Comparison of ENCODE assay signal across 21 cellular contexts in genomic region chr16:66346221-66346620, GRCh38. TPM values are rescaled to one million over a fixed set of nuclear protein-coding genes. Genes with fewer than 3 reads are reported as not detected.
DNase-seq lines count a peak whose midpoint lies in the region; ATAC-seq, FAIRE-seq and TF ChIP-seq lines count a peak whose summit lies in the region.
"Had no signal": no experiment of that assay in that cellular context is flagged by ENCODE, and none has a peak within 500 bp of the region (broad histone marks: within the 10 kb centered on the region; RNA-seq: fewer than 3 reads in every experiment).

No MANE protein-coding gene starts in this region.

- peaks cover 20% of the 10 kb centered on the region for H3K27me3 Mint-ChIP-seq in activated naive CD8-positive, alpha-beta T cell treated with anti-CD3 and anti-CD28 coated beads, Interleukin-2, amount 50 U/mL, for 24 hours

- H3K4me2 ChIP-seq in HepG2 (ENCODE audit: low read depth, low read length) (no peak overlapping the region), HCT116 (ENCODE audit: low read length) (no peak overlapping the region), K562 (ENCODE audit: insufficient read depth, low read length) (no peak overlapping the region), trophoblast cell (ENCODE audit: low read length) (no peak overlapping the region)
- H3K4me2 ChIP-seq: BLaER1 had no signal

- RAD21 ChIA-PET in HCT116 (lab: Charles Lee; ENCODE audit: low non-redundant PET in 1 of 2, low total read pairs in 2 of 2, uncharacterized antibody in 2 of 2, unreplicated experiment in 2 of 2), result interaction anchor here in 1 of 2 experiments (0.7 kb wide), 1 partner anchor 9 kb away, joined by 3 read pairs; no protein-coding TSS in a partner anchor

- H3K23ac ChIP-seq in trophoblast cell (ENCODE audit: low read length), result no peak overlapping the region

- H3K27ac ChIP-seq in HepG2 (ENCODE audit: extremely low read length, insufficient read depth, low read length) (no peak overlapping the region), right lobe of liver (no peak overlapping the region), HCT116 (ENCODE audit: low read depth, low read length) (no peak overlapping the region), K562 (ENCODE audit: extremely low read depth, low read depth, low read length) (no peak overlapping the region), trophoblast cell (ENCODE audit: low read depth, low read length) (no peak overlapping the region)
- H3K27ac ChIP-seq: BLaER1 had no signal

- H2BK5ac ChIP-seq in trophoblast cell (ENCODE audit: low read depth, low read length, poor library complexity), result no peak overlapping the region

- H3K4me1 Mint-ChIP-seq in activated naive CD8-positive, alpha-beta T cell treated with anti-CD3 and anti-CD28 coated beads, Interleukin-2, amount 50 U/mL, for 24 hours, result no peaks in the 10 kb centered on the region
- H3K4me1 Mint-ChIP-seq: IgD-negative memory B cell had no signal

- peaks cover 0 to 23% of the 10 kb centered on the region in 2 experiments; a peak in 1 of 5 replicates for H3K27me3 ChIP-seq in HepG2 (ENCODE audit: control insufficient read depth in 1 of 2, insufficient read depth in 2 of 2, low read length in 2 of 2)
- no peaks in the 10 kb centered on the region for H3K27me3 ChIP-seq in right lobe of liver
- H3K27me3 ChIP-seq in HCT116 (ENCODE audit: insufficient read depth, low read length), result peaks cover 8% of the 10 kb centered on the region; the same call in 1 of the 2 replicates
- H3K27me3 ChIP-seq in K562 (ENCODE audit: control insufficient read depth in 2 of 2, insufficient read depth in 2 of 2, low read length in 2 of 2), result peaks cover 0 to 28% of the 10 kb centered on the region in 2 experiments; a peak in 2 of 5 replicates
- H3K27me3 ChIP-seq in trophoblast cell (ENCODE audit: insufficient read depth, low read length), result no peaks in the 10 kb centered on the region
- H3K27me3 ChIP-seq: BLaER1 had no signal

- H3K9me3 Mint-ChIP-seq in activated naive CD8-positive, alpha-beta T cell treated with anti-CD3 and anti-CD28 coated beads, Interleukin-2, amount 50 U/mL, for 24 hours, result no peaks in the 10 kb centered on the region
- H3K9me3 Mint-ChIP-seq: CD4-positive, alpha-beta T cell had no signal

- no peaks in the 10 kb centered on the region for H3K36me3 ChIP-seq in HepG2 (replicated peaks in 1 of 2; ENCODE audit: control insufficient read depth in 1 of 2, insufficient read depth in 2 of 2, low read length in 2 of 2)
- no peaks in the 10 kb centered on the region for H3K36me3 ChIP-seq in right lobe of liver
- no peaks in the 10 kb centered on the region for H3K36me3 ChIP-seq in HCT116 (ENCODE audit: control insufficient read depth in 1 of 2, insufficient read depth in 2 of 2, low read length in 2 of 2)
- no peaks in the 10 kb centered on the region for H3K36me3 ChIP-seq in K562 (ENCODE audit: control insufficient read depth, insufficient read depth, low read length)
- H3K36me3 ChIP-seq in trophoblast cell (ENCODE audit: control insufficient read depth in 1 of 2, insufficient read depth in 2 of 2, low read length in 2 of 2), result no peaks in the 10 kb centered on the region
- H3K36me3 ChIP-seq: BLaER1 had no signal

- ATAC-seq in HepG2 (peak; percentile 62), right lobe of liver (no peak), HCT116 (peak; percentile 54; the same call in 1 of the 2 replicates), K562 (peak; percentile 48; the same call in 2 of the 3 replicates), GM21367 (IDR thresholded peaks at IDR 0.05; ENCODE audit: unreplicated experiment) (no peak)
- no peak for ATAC-seq in activated naive CD8-positive, alpha-beta T cell treated with anti-CD3 and anti-CD28 coated beads, Interleukin-2, amount 50 U/mL, for 24 hours
- ATAC-seq: Right ventricle myocardium inferior had no signal

- no peak for TF ChIP-seq CTCF in HepG2 (CRISPR knock-in tag; IDR thresholded peaks at IDR 0.05)
- no peak for TF ChIP-seq CTCF in right lobe of liver (IDR thresholded peaks at IDR 0.05)
- TF ChIP-seq CTCF in HCT116 (IDR thresholded peaks at IDR 0.05 in 2 of 3, conservative IDR thresholded peaks at IDR 0.05 in 1 of 3; ENCODE audit: borderline replicate concordance in 1 of 3, insufficient read depth in 1 of 3, low read depth in 2 of 3, low read length in 2 of 3), result peak in 1 of 3 experiments; percentile 18; a peak in 2 of 6 replicates
- no peak for TF ChIP-seq CTCF in K562 (IDR thresholded peaks at IDR 0.05 in 2 of 3, conservative IDR thresholded peaks at IDR 0.05 in 1 of 3; ENCODE audit: insufficient read depth in 2 of 3, low read depth in 1 of 3, low read length in 3 of 3)

- H3K79me1 ChIP-seq in trophoblast cell (ENCODE audit: low read length), result no peaks in the 10 kb centered on the region

- POLR2A ChIA-PET in HepG2 (lab: Yijun Ruan, JAX) (no interaction called here), HCT116 (lab: Charles Lee) (no interaction called here), K562 (lab: Yijun Ruan, JAX) (interaction anchor here (0.7 kb wide), 1 partner anchor 8 kb away, joined by 3 read pairs; no protein-coding TSS in a partner anchor)

- TF ChIP-seq POLR2A in HepG2 (IDR thresholded peaks at IDR 0.05; ENCODE audit: insufficient read depth in 1 of 2, low read depth in 2 of 2, low read length in 2 of 2) (no peak), right lobe of liver (IDR thresholded peaks at IDR 0.05) (no peak), HCT116 (IDR thresholded peaks at IDR 0.05; ENCODE audit: borderline replicate concordance, extremely low read depth, insufficient read depth, insufficient read length) (no peak), K562 (conservative IDR thresholded peaks at IDR 0.05) (no peak)

- in situ Hi-C loops in HepG2 (cut with HindIII; ENCODE audit: extremely low pct_ligation_motif_present, low pct_unique_long_range_greater_than_20kb), result no loop called here
- in situ Hi-C loops in K562 (cut with MboI), result no loop called here

- H3K79me2 ChIP-seq in HepG2 (ENCODE audit: insufficient read depth, low read length), result no peaks in the 10 kb centered on the region
- no peaks in the 10 kb centered on the region for H3K79me2 ChIP-seq in HCT116 (ENCODE audit: insufficient read depth, low read length)
- H3K79me2 ChIP-seq in K562 (ENCODE audit: control insufficient read depth, insufficient read depth, low read length), result no peaks in the 10 kb centered on the region
- H3K79me2 ChIP-seq in trophoblast cell (ENCODE audit: control insufficient read depth, insufficient read depth, low read length, poor library complexity), result no peaks in the 10 kb centered on the region

- H2AFZ ChIP-seq in HepG2 (ENCODE audit: low read length) (no peak overlapping the region), HCT116 (ENCODE audit: low read depth, low read length, poor library complexity, severe bottlenecking) (no peak overlapping the region), K562 (ENCODE audit: low read depth, low read length) (no peak overlapping the region), trophoblast cell (ENCODE audit: insufficient read depth, low read length, poor library complexity) (no peak overlapping the region)

- 0% methylated on average over 2 of the region's 2 CpGs for WGBS in HepG2 (ENCODE audit: low lambda C conversion rate)
- whole genome bisulfite sequencing in right lobe of liver (ENCODE audit: insufficient coverage, low coverage, low lambda C conversion rate, missing lambda C conversion rate), result no CpG with 5 or more reads among the region's 2 CpGs
- 0% methylated on average over 2 of the region's 2 CpGs for WGBS in K562 (ENCODE audit: insufficient coverage, low coverage, missing lambda C conversion rate)
- no CpG with 5 or more reads among the region's 2 CpGs for WGBS in trophoblast cell (ENCODE audit: extremely low coverage, insufficient coverage, insufficient read length)

- H3K9me1 ChIP-seq in K562 (ENCODE audit: control insufficient read depth, insufficient read depth, low read length), result no peaks in the 10 kb centered on the region

- no peaks in the 10 kb centered on the region for H3K9me3 ChIP-seq in HepG2 (ENCODE audit: low read length)
- no peaks in the 10 kb centered on the region for H3K9me3 ChIP-seq in right lobe of liver
- H3K9me3 ChIP-seq in HCT116 (ENCODE audit: control insufficient read depth in 1 of 2, insufficient read depth in 1 of 2, low read depth in 1 of 2, low read length in 2 of 2), result no peaks in the 10 kb centered on the region
- no peaks in the 10 kb centered on the region for H3K9me3 ChIP-seq in K562 (replicated peaks; ENCODE audit: control insufficient read depth, insufficient read depth, low read depth, low read length)
- no peaks in the 10 kb centered on the region for H3K9me3 ChIP-seq in trophoblast cell (ENCODE audit: insufficient read depth, low read depth, low read length)
- H3K9me3 ChIP-seq: BLaER1, Caco-2 had no signal

- no peak overlapping the region for H3K18ac ChIP-seq in trophoblast cell (ENCODE audit: low read length)

- no peak overlapping the region for H3K9ac ChIP-seq in HepG2 (ENCODE audit: insufficient read depth, low read depth, low read length)
- H3K9ac ChIP-seq in HCT116 (ENCODE audit: low read length), result no peak overlapping the region
- no peak overlapping the region for H3K9ac ChIP-seq in K562 (ENCODE audit: insufficient read depth in 1 of 2, low read depth in 2 of 2, low read length in 2 of 2)
- H3K9ac ChIP-seq in trophoblast cell (ENCODE audit: low read length), result no peak overlapping the region
- H3K9ac ChIP-seq: BLaER1 had no signal

- BruUV-seq in HepG2 (replicated peaks; lab: Mats Ljungman, UMichigan) (no TSS peak), HCT116 (replicated peaks; lab: Mats Ljungman, UMichigan) (no TSS peak), K562 (replicated peaks; lab: Mats Ljungman, UMichigan) (no TSS peak)

- no peaks in the 10 kb centered on the region for H3K36me3 Mint-ChIP-seq in activated naive CD8-positive, alpha-beta T cell treated with anti-CD3 and anti-CD28 coated beads, Interleukin-2, amount 50 U/mL, for 24 hours (ENCODE audit: low read depth)
- H3K36me3 Mint-ChIP-seq: IgD-negative memory B cell had no signal

- TF ChIP-seq EP300 in HepG2 (IDR thresholded peaks at IDR 0.05; ENCODE audit: low read depth in 2 of 2, low read length in 2 of 2) (no peak), HepG2 (CRISPR knock-in tag; IDR thresholded peaks at IDR 0.05; ENCODE audit: borderline replicate concordance) (no peak), K562 (IDR thresholded peaks at IDR 0.05; ENCODE audit: low read length) (no peak)

- H4K12ac ChIP-seq in trophoblast cell (ENCODE audit: low read depth, low read length), result no peak overlapping the region

- DNase-seq in HepG2 (ENCODE audit: low spot score) (no peak), right lobe of liver (no peak), HCT116 (ENCODE audit: low read depth, low spot score) (no peak), K562 (ENCODE audit: extremely low read depth in 1 of 4, low spot score in 3 of 4) (no peak), trophoblast cell (peak; percentile 18 to 46), cardiac septum (ENCODE audit: low spot score) (no peak)
- no peak for DNase-seq in activated naive CD8-positive, alpha-beta T cell treated with anti-CD3 and anti-CD28 coated beads, Interleukin-2, amount 50 U/mL, for 24 hours
- DNase-seq: CD4-positive, alpha-beta T cell; DMS 273 treated with DMSO at 0.1 percent for 48 hours; Karpas-422; MV-4-11; NCI-H187 treated with DMSO at 0.1 percent for 48 hours; NCI-H510A had no signal

- H3K4me3 ChIP-seq in HepG2 (replicated peaks in 1 of 3; ENCODE audit: insufficient read depth in 1 of 3, low read depth in 2 of 3, low read length in 3 of 3) (no peak overlapping the region), right lobe of liver (no peak overlapping the region), HCT116 (replicated peaks in 1 of 2; ENCODE audit: low read depth in 1 of 2, low read length in 2 of 2) (no peak overlapping the region), K562 (no peak overlapping the region), trophoblast cell (ENCODE audit: low read depth, low read length) (no peak overlapping the region)
- H3K4me3 ChIP-seq: BLaER1 had no signal

- H3K4ac ChIP-seq in trophoblast cell (ENCODE audit: low read depth, low read length), result no peak overlapping the region

- H3K4me3 Mint-ChIP-seq in activated naive CD8-positive, alpha-beta T cell treated with anti-CD3 and anti-CD28 coated beads, Interleukin-2, amount 50 U/mL, for 24 hours, result no peak overlapping the region
- H3K4me3 Mint-ChIP-seq: CD4-positive, alpha-beta T cell; IgD-negative memory B cell had no signal

- no peak overlapping the region for H3K27ac Mint-ChIP-seq in activated naive CD8-positive, alpha-beta T cell treated with anti-CD3 and anti-CD28 coated beads, Interleukin-2, amount 50 U/mL, for 24 hours
- H3K27ac Mint-ChIP-seq: CD4-positive, alpha-beta T cell; IgD-negative memory B cell had no signal

- H4K91ac ChIP-seq in trophoblast cell (ENCODE audit: low read depth, low read length), result no peak overlapping the region

- H4K20me1 ChIP-seq in HepG2 (ENCODE audit: insufficient read depth, low read length) (no peaks in the 10 kb centered on the region; the same call in 1 of the 2 replicates), HCT116 (ENCODE audit: insufficient read depth) (no peaks in the 10 kb centered on the region), K562 (replicated peaks; ENCODE audit: control insufficient read depth, insufficient read depth, low read length) (peaks cover 13% of the 10 kb centered on the region; the same call in 1 of the 2 replicates)
- H4K20me1 ChIP-seq: BLaER1 had no signal

- H3K4me1 ChIP-seq in HepG2 (ENCODE audit: insufficient read depth, low read length) (no peaks in the 10 kb centered on the region), right lobe of liver (no peaks in the 10 kb centered on the region), HCT116 (ENCODE audit: control insufficient read depth in 1 of 2, insufficient read depth in 2 of 2, low read length in 2 of 2) (peaks cover 3 to 11% of the 10 kb centered on the region in 2 experiments; a peak in 3 of 4 replicates), K562 (replicated peaks in 1 of 2; ENCODE audit: control insufficient read depth in 2 of 2, insufficient read depth in 2 of 2, low read length in 2 of 2) (no peaks in the 10 kb centered on the region), trophoblast cell (ENCODE audit: control insufficient read depth in 1 of 2, insufficient read depth in 2 of 2, low read length in 2 of 2) (no peaks in the 10 kb centered on the region)
- H3K4me1 ChIP-seq: BLaER1, Caco-2 had no signal

- H4K8ac ChIP-seq in trophoblast cell (ENCODE audit: low read depth, low read length), result no peak overlapping the region

- intact Hi-C loops in HepG2 (cut with micrococcal nuclease; ENCODE audit: unreplicated experiment), result no loop called here
- intact Hi-C loops in right lobe of liver (cut with DNase I), result no loop called here
- intact Hi-C loops in HCT116 (cut with micrococcal nuclease), result loop anchor here (2.0 kb wide), 1 partner anchor 63 kb away; no protein-coding TSS in a partner anchor
- intact Hi-C loops in K562 (cut with micrococcal nuclease), result no loop called here
- intact Hi-C loops in cardiac septum (cut with DNase I), result loop anchor here (10.0 kb wide), 1 partner anchor 71 kb away; no protein-coding TSS in a partner anchor

- no peak overlapping the region for H2AK5ac ChIP-seq in trophoblast cell (ENCODE audit: low read length)

- no peaks in the 10 kb centered on the region for H3K9me2 ChIP-seq in HCT116 (ENCODE audit: insufficient read depth)

- H3K14ac ChIP-seq in trophoblast cell (ENCODE audit: low read length), result no peak overlapping the region

- TF ChIP-seq RAD21 in HepG2 (CRISPR knock-in tag; IDR thresholded peaks at IDR 0.05) (no peak), HCT116 (IDR thresholded peaks at IDR 0.05; ENCODE audit: low read depth) (no peak), K562 (CRISPR knock-in tag; conservative IDR thresholded peaks at IDR 0.05 in 1 of 2, IDR thresholded peaks at IDR 0.05 in 1 of 2) (no peak)

- no peak overlapping the region for H2BK120ac ChIP-seq in trophoblast cell (ENCODE audit: insufficient read depth, low read length, poor library complexity)

- CTCF ChIA-PET in HepG2 (lab: Yijun Ruan, JAX; ENCODE audit: low intra/inter-chr PET ratio, low total read pairs) (no interaction called here), HCT116 (lab: Charles Lee) (interaction anchor here (1.1 to 5.5 kb wide), 2 partner anchors 10 to 23 kb away, joined by 3 to 72 read pairs; no protein-coding TSS in a partner anchor), K562 (lab: Yijun Ruan, JAX; ENCODE audit: low intra/inter-chr PET ratio) (interaction anchor here (0.6 kb wide), 1 partner anchor 21 kb away, joined by 5 read pairs; no protein-coding TSS in a partner anchor)

- no peak overlapping the region for H2BK12ac ChIP-seq in trophoblast cell (ENCODE audit: low read length)

- no peak for FAIRE-seq in HepG2 (lab: Jason Lieb, UNC)
- FAIRE-seq in K562 (lab: Jason Lieb, UNC), result no peak
- FAIRE-seq: G401.6, H1, RCC 7860 had no signal

RNA-seq across cellular contexts. Expression of gene CDH5, which starts 20.3 kb away (rescaled TPM):
- total RNA-seq in HepG2 (2016; rRNA removed; fragmentation: Illumina TruSeq; extraction: Trizol) (0.34 and 0.71 TPM in 2 replicates), right lobe of liver (10 to 100 TPM in 5 of 6 experiments, 1 to 10 TPM in 1; 9.0 to 25.7 (median 15.4) TPM), HCT116 (2021; ENCODE audit: unreplicated experiment) (0.15 TPM), K562 (2014; rRNA removed) (not detected in 2 replicates), K562 (2014; rRNA removed; fragmentation: Illumina TruSeq; extraction: Trizol) (not detected in 2 replicates), K562 (2015; rRNA removed; fragmentation: Illumina TruSeq; extraction: Trizol) (not detected in 2 replicates), K562 (2021) (0.04 TPM in 1 of 2 replicates, not detected in the other), cardiac septum (51.9 TPM)
- not detected in 2 replicates for total RNA-seq in HepG2 (2016; cell fraction: cytosol; rRNA removed; fragmentation: Illumina TruSeq; extraction: Trizol; ENCODE audit: low read depth)
- 0.37 and 0.46 TPM in 2 replicates for total RNA-seq in HepG2 (2016; cell fraction: insoluble cytoplasmic fraction; rRNA removed; fragmentation: Illumina TruSeq; extraction: Trizol)
- 0.15 and 0.24 TPM in 2 replicates for total RNA-seq in HepG2 (2016; cell fraction: membrane; rRNA removed; fragmentation: Illumina TruSeq; extraction: Trizol)
- 0.53 and 0.99 TPM in 2 replicates for total RNA-seq in HepG2 (2016; cell fraction: nucleus; rRNA removed; fragmentation: Illumina TruSeq; extraction: Trizol)
- polyA plus RNA-seq in HepG2 (2011; rRNA removed) (1.0 and 1.1 TPM in 2 replicates), K562 (2011; rRNA removed) (not detected in 2 replicates), K562 (2014; fragmentation: Illumina TruSeq; extraction: Trizol) (not detected in 2 replicates), K562 (2014; fragmentation: Nextera tagmentation; extraction: Ambion mirVana) (not detected), K562 (2014; rRNA removed) (not detected in 2 replicates)
- polyA plus RNA-seq in HepG2 (2011; cell fraction: cytosol; rRNA removed), result 0.85 and 1.1 TPM in 2 replicates
- polyA plus RNA-seq in HepG2 (2011; cell fraction: nucleus; rRNA removed), result 0.78 and 1.3 TPM in 2 replicates
- polyA plus RNA-seq in HepG2 (2012), result 0.63 and 2.2 TPM in 2 replicates
- polyA plus RNA-seq in HepG2 (2016; cell fraction: cytosol; fragmentation: Illumina TruSeq; extraction: Trizol; ENCODE audit: low read depth), result 0.03 and 0.07 TPM in 2 replicates
- polyA plus RNA-seq in HepG2 (2016; cell fraction: insoluble cytoplasmic fraction; fragmentation: Illumina TruSeq; extraction: Trizol; ENCODE audit: low read depth), result 0.11 and 0.25 TPM in 2 replicates
- 0.09 and 0.19 TPM in 2 replicates for polyA plus RNA-seq in HepG2 (2016; cell fraction: membrane; fragmentation: Illumina TruSeq; extraction: Trizol; ENCODE audit: low read depth)
- polyA plus RNA-seq in HepG2 (2016; cell fraction: nucleus; fragmentation: Illumina TruSeq; extraction: Trizol; ENCODE audit: insufficient read depth, low read depth), result 0.67 and 0.83 TPM in 2 replicates
- 1.8 and 2.9 TPM in 2 replicates for polyA minus RNA-seq in HepG2 (2011; rRNA and poly(A)+ RNA removed; ENCODE audit: low replicate concordance)
- polyA minus RNA-seq in HepG2 (2011; cell fraction: cytosol; rRNA and poly(A)+ RNA removed), result 0.35 and 1.8 TPM in 2 replicates
- polyA minus RNA-seq in HepG2 (2011; cell fraction: nucleus; rRNA and poly(A)+ RNA removed), result 0.99 and 3.0 TPM in 2 replicates
- polyA plus RNA-seq in HCT116 (2012), result not detected in 2 replicates
- not detected in 2 replicates for total RNA-seq in K562 (2011; cell fraction: chromatin; rRNA removed; ENCODE audit: low replicate concordance)
- total RNA-seq in K562 (2011; cell fraction: nucleolus; rRNA removed), result not detected in 2 replicates
- total RNA-seq in K562 (2011; cell fraction: nucleoplasm; rRNA removed), result not detected in 2 replicates
- 0.04 and 0.06 TPM in 2 replicates for polyA plus RNA-seq in K562 (2011; cell fraction: cytosol; rRNA removed)
- polyA plus RNA-seq in K562 (2011; cell fraction: nucleus; rRNA removed), result not detected in 2 replicates
- polyA plus RNA-seq in K562 (2012), result not detected in 2 replicates
- not detected in 2 replicates for polyA minus RNA-seq in K562 (2011; rRNA and poly(A)+ RNA removed)
- polyA minus RNA-seq in K562 (2011; cell fraction: cytosol; rRNA and poly(A)+ RNA removed), result not detected in 2 replicates
- polyA minus RNA-seq in K562 (2011; cell fraction: nucleus; rRNA and poly(A)+ RNA removed), result not detected in 2 replicates
- 93.1 and 99.2 TPM in 2 replicates for polyA plus RNA-seq in trophoblast cell (2013)
- total RNA-seq: CD4-positive, alpha-beta T cell had no signal
- polyA plus RNA-seq: IgD-negative memory B cell had no signal

Comparison
In these comparisons a context has a peak if more than half of its experiments do, and no peak if none do; other contexts are left out.
1. ATAC-seq: peak in HepG2 (single experiment), HCT116 (single experiment) and K562 (single experiment); none in right lobe of liver (0 of 4), GM21367 (single experiment) and activated naive CD8-positive, alpha-beta T cell treated with anti-CD3 and anti-CD28 coated beads, Interleukin-2, amount 50 U/mL, for 24 hours (single experiment).
2. DNase-seq: peak in trophoblast cell (2 of 2); none in HepG2 (single experiment), right lobe of liver (0 of 3), HCT116 (single experiment), K562 (0 of 4), cardiac septum (single experiment) and activated naive CD8-positive, alpha-beta T cell treated with anti-CD3 and anti-CD28 coated beads, Interleukin-2, amount 50 U/mL, for 24 hours (single experiment).
3. intact Hi-C loops: an anchor here in HCT116 (2.0 kb wide) and cardiac septum (10.0 kb wide); none called in HepG2, right lobe of liver and K562.
4. Of the 241 proteins assayed by ChIP-seq in both HepG2 and K562: peak only in HepG2: STAG1; only in K562: none; in both: none; in neither: 240.